26 cellular contexts compared by ENCODE assay signal in genomic region chr5:92525131-92525530, GRCh38.
"Had no signal": no experiment of that assay in that cellular context is flagged by ENCODE, and none has a peak within 500 bp of the region (broad histone marks: within the 10 kb centered on the region; RNA-seq: fewer than 3 reads in every experiment).

No MANE protein-coding gene starts in this region.

- H3K4me2 ChIP-seq: hepatocyte had no signal

- H3K79me2 ChIP-seq: hepatocyte had no signal

- H3K9me3 ChIP-seq: gastroesophageal sphincter, heart left ventricle, left lung, mucosa of descending colon, prostate gland, testis, tibial artery had no signal

- H3K27ac ChIP-seq: dorsolateral prefrontal cortex, foreskin keratinocyte, gastroesophageal sphincter, heart left ventricle, hepatocyte, left lung, prostate gland, testis, tibial artery had no signal

- ATAC-seq: foreskin keratinocyte; gastroesophageal sphincter; heart left ventricle; left cardiac atrium; left lung; mucosa of descending colon; natural killer cell treated with Interleukin-12 subunit alpha and Interleukin-12 subunit beta and Interleukin-15 and Interleukin-18, amount 100 ng/mL, for 72 hours; right cardiac atrium; stimulated activated effector memory CD8-positive, alpha-beta T cell treated with anti-CD3 and anti-CD28 coated beads, Interleukin-12 subunit alpha, Interleukin-12 subunit beta, amount 100 ng/mL, for 72 hours; stimulated activated naive CD8-positive, alpha-beta T cell treated with anti-CD3 and anti-CD28 coated beads, Interleukin-15, Interleukin-2, amounts not matched to agents 100 U/mL and 50 U/mL, for 24 hours had no signal

- H3K4me3 ChIP-seq: dorsolateral prefrontal cortex, gastroesophageal sphincter, heart left ventricle, hepatocyte, left lung, mucosa of descending colon, prostate gland, testis, tibial artery had no signal

- DNase-seq: cerebellar nuclear complex; dorsolateral prefrontal cortex; effector CD4-positive, alpha-beta T cell; foreskin keratinocyte; heart left ventricle; left cardiac atrium; left lung; mesenchymal stem cell; mucosa of descending colon; naive B cell; right cardiac atrium; small intestine; stimulated activated CD4-positive, alpha-beta T cell treated with anti-CD3 and anti-CD28 coated beads, Interleukin-12 subunit alpha, Interleukin-12 subunit beta, amount 100 ng/mL, for 4 hours; stimulated activated CD4-positive, alpha-beta T cell treated with anti-CD3 and anti-CD28 coated beads, Interleukin-1b, Interleukin-23, amount 100 ng/mL, for 48 hours; stimulated activated CD4-positive, alpha-beta T cell treated with anti-CD3 and anti-CD28 coated beads, Interleukin-4, amount 100 ng/mL, for 1 hour; stimulated activated naive CD8-positive, alpha-beta T cell treated with anti-CD3 and anti-CD28 coated beads, Interleukin-15, Interleukin-2, amounts not matched to agents 100 U/mL and 50 U/mL, for 24 hours; substantia nigra; testis; tibial artery had no signal

- H2AFZ ChIP-seq: hepatocyte had no signal

- H3K4me1 ChIP-seq: foreskin keratinocyte, gastroesophageal sphincter, heart left ventricle, left lung, prostate gland, testis, tibial artery had no signal

- FAIRE-seq: colon, islet of Langerhans had no signal

- H3K27me3 ChIP-seq: dorsolateral prefrontal cortex, foreskin keratinocyte, gastroesophageal sphincter, heart left ventricle, hepatocyte, left lung, testis, tibial artery had no signal

- H3K36me3 ChIP-seq: gastroesophageal sphincter, heart left ventricle, left lung, prostate gland, tibial artery had no signal
